Comparison of ENCODE assay signal across 11 cellular contexts in the genomic region with DNA sequence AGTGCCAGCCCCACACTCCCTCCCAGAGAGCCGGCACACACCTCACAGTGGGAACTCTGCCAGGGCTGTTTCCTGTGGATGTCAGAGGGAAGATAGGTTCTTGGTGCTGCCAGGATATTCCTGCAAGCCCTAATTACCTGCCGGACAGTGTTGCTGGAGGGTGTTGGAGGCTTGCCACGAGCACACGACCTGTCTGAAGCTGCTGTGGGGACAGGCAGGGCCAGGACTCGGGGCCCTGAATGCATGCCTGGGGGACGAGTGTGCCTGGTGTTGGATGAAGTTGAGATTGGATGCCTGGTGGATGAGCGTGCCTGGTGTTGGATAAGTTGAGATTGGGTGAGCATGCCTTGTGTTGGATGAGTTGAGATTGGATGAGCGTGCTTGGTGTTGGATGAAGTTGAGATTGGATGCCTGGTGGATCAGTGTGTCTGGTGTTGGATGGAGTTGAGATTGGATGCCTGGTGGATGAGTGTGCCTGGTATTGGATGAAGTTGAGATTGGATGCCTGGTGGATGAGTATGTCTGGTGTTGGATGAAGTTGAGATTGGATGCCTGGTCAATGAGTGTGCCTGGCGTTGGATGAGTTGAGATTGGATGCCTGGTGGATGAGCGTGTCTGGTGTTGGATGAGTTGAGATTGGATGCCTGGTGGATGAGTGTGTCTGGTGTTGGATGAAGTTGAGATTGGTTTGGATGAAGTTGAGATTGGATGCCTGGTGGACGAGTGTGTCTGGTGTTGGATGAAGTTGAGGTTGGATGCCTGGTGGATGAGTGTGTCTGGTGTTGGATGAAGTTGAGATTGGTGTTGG. TPM values are rescaled to one million over a fixed set of nuclear protein-coding genes. Genes with fewer than 3 reads are reported as not detected.
DNase-seq lines count a peak whose midpoint lies in the region; ATAC-seq, FAIRE-seq and TF ChIP-seq lines count a peak whose summit lies in the region.
"Had no signal": no experiment of that assay in that cellular context is flagged by ENCODE, and none has a peak within 500 bp of the region (broad histone marks: within the 10 kb centered on the region; RNA-seq: fewer than 3 reads in every experiment).

No MANE protein-coding gene starts in this region.

- H3K27ac ChIP-seq in epithelial cell of prostate: peak overlapping the region; percentile 81
- H3K27ac ChIP-seq: lower lobe of right lung had no signal

- H3K36me3 Mint-ChIP-seq in activated T-cell treated with anti-CD3 and anti-CD28 coated beads, Interleukin-2, amount 50 U/mL, for 24 hours (ENCODE audit: low read depth): peaks cover 68% of the 10 kb centered on the region

- no peak for TF ChIP-seq POLR2A in GM12891 (IDR thresholded peaks at IDR 0.05; ENCODE audit: low read depth, low read length)

- no peak for ATAC-seq in HG02840 (IDR thresholded peaks at IDR 0.05; ENCODE audit: low FRiP score, unreplicated experiment)
- ATAC-seq: activated CD8-positive, alpha-beta T cell treated with anti-CD3 and anti-CD28 coated beads for 36 hours; lower lobe of right lung had no signal

- no peak overlapping the region for H3K4me3 ChIP-seq in skeletal muscle cell (ENCODE audit: low read depth, low read length)
- H3K4me3 ChIP-seq: lower lobe of right lung had no signal

- H3K27me3 Mint-ChIP-seq in activated T-cell treated with anti-CD3 and anti-CD28 coated beads, Interleukin-2, amount 50 U/mL, for 24 hours: no peaks in the 10 kb centered on the region
- H3K27me3 Mint-ChIP-seq: activated CD8-positive, alpha-beta T cell treated with anti-CD3 and anti-CD28 coated beads for 36 hours had no signal

- peaks cover 3% of the 10 kb centered on the region for H3K4me1 Mint-ChIP-seq in activated T-cell treated with anti-CD3 and anti-CD28 coated beads, Interleukin-2, amount 50 U/mL, for 24 hours (ENCODE audit: low read depth)

- no peak overlapping the region for H3K27ac Mint-ChIP-seq in activated T-cell treated with anti-CD3 and anti-CD28 coated beads, Interleukin-2, amount 50 U/mL, for 24 hours
- H3K27ac Mint-ChIP-seq: activated CD8-positive, alpha-beta T cell treated with anti-CD3 and anti-CD28 coated beads for 36 hours had no signal

- DNase-seq in GM12891 (ENCODE audit: insufficient read length, low spot score): no peak
- DNase-seq in RCC 7860 (ENCODE audit: low spot score): peak; percentile 92
- DNase-seq in epithelial cell of prostate (ENCODE audit: low read depth, low spot score): peak; percentile 91
- peak; percentile 77 for DNase-seq in skeletal muscle cell (ENCODE audit: low read depth)
- no peak for DNase-seq in activated gamma-delta T cell (lab: John Stamatoyannopoulos, UW)
- no peak for DNase-seq in activated T-cell treated with anti-CD3 and anti-CD28 coated beads, Interleukin-2, amount 50 U/mL, for 24 hours
- DNase-seq: activated CD8-positive, alpha-beta T cell treated with anti-CD3 and anti-CD28 coated beads for 36 hours; NCI-H2171 had no signal

- FAIRE-seq in GM12891 (lab: Jason Lieb, UNC) (peak; percentile 43), RCC 7860 (lab: Jason Lieb, UNC) (peak; percentile 88)
- FAIRE-seq: frontal cortex had no signal

- no peaks in the 10 kb centered on the region for H3K9me3 Mint-ChIP-seq in activated T-cell treated with anti-CD3 and anti-CD28 coated beads, Interleukin-2, amount 50 U/mL, for 24 hours
- H3K9me3 Mint-ChIP-seq: activated CD8-positive, alpha-beta T cell treated with anti-CD3 and anti-CD28 coated beads for 36 hours had no signal

- no peak overlapping the region for H3K4me3 Mint-ChIP-seq in activated T-cell treated with anti-CD3 and anti-CD28 coated beads, Interleukin-2, amount 50 U/mL, for 24 hours
- H3K4me3 Mint-ChIP-seq: activated CD8-positive, alpha-beta T cell treated with anti-CD3 and anti-CD28 coated beads for 36 hours had no signal

TF ChIP-seq in GM12891, 5 proteins besides CTCF, POLR2A, EP300 and RAD21:
- TF ChIP-seq TAF1 (IDR thresholded peaks at IDR 0.05; ENCODE audit: low read depth, low read length): no peak
- TF ChIP-seq PAX5 (IDR thresholded peaks at IDR 0.05; ENCODE audit: insufficient read depth, low read length, severe bottlenecking): no peak
- TF ChIP-seq POU2F2 (IDR thresholded peaks at IDR 0.05; ENCODE audit: low read depth, low read length): no peak
- TF ChIP-seq SPI1 (IDR thresholded peaks at IDR 0.05; ENCODE audit: low read depth, low read length): no peak

RNA-seq across cellular contexts. Expression of gene UVSSA, which starts 23.2 kb away (rescaled TPM):
- 6.8 TPM for polyA plus RNA-seq in GM12891 (2012; ENCODE audit: low read depth, missing spikeins)

RNA-seq across cellular contexts. Expression of gene MAEA, which starts 34.1 kb away (rescaled TPM):
- polyA plus RNA-seq in GM12891 (2012; ENCODE audit: low read depth, missing spikeins): 36.2 TPM

Comparison
In these comparisons a context has a peak if more than half of its experiments do, and no peak if none do; other contexts are left out.
1. DNase-seq: peak in RCC 7860 (single experiment), epithelial cell of prostate (single experiment) and skeletal muscle cell (single experiment); none in GM12891 (single experiment), activated gamma-delta T cell (single experiment) and activated T-cell treated with anti-CD3 and anti-CD28 coated beads, Interleukin-2, amount 50 U/mL, for 24 hours (single experiment).